8 cellular contexts compared by ENCODE assay signal in genomic region chr15:89750560-89751542, GRCh38. TPM values are rescaled to one million over a fixed set of nuclear protein-coding genes. Genes with fewer than 3 reads are reported as not detected.
DNase-seq lines count a peak whose midpoint lies in the region; ATAC-seq and TF ChIP-seq lines count a peak whose summit lies in the region.

A gene with protein sequence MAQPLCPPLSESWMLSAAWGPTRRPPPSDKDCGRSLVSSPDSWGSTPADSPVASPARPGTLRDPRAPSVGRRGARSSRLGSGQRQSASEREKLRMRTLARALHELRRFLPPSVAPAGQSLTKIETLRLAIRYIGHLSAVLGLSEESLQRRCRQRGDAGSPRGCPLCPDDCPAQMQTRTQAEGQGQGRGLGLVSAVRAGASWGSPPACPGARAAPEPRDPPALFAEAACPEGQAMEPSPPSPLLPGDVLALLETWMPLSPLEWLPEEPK (minus strand): TSS chr15:89751249. CDS start chr15:89751231, 18 bp downstream.

- H3K4me1 Mint-ChIP-seq in T-helper 17 cell: peaks cover 6% of the 10 kb centered on the region

- 2 to 3% methylated on average over 89 to 114 of the region's 114 CpGs for WGBS in aorta, 2 donors

- no peaks in the 10 kb centered on the region for H3K36me3 ChIP-seq in ascending aorta
- H3K36me3 ChIP-seq in aorta (ENCODE audit: control insufficient read depth in 1 of 2, insufficient read depth in 2 of 2, low read length in 1 of 2): no peaks in the 10 kb centered on the region

- no peak within 1 kb of the TSS for H3K27ac Mint-ChIP-seq in T-helper 17 cell

- H3K4me3 ChIP-seq in ascending aorta (peak within 1 kb of the TSS; percentile 77 to 78), aorta (ENCODE audit: low read length in 2 of 2) (peak within 1 kb of the TSS; percentile 27 to 64)

- DNase-seq in NCI-H1694 treated with DMSO at 0.1 percent for 48 hours (lab: John Stamatoyannopoulos, UW) (peak; percentile 62), T-helper 17 cell (peak; percentile 77 to 82 (median 78)), ascending aorta (ENCODE audit: low spot score in 2 of 2) (peak; percentile 25 to 95), hepatic stellate cell (ENCODE audit: low spot score) (peak; percentile 95), renal cortical epithelial cell (ENCODE audit: low read depth) (peak; percentile 67), aorta (peak; percentile 94 to 98)

- no peaks in the 10 kb centered on the region for H3K9me3 ChIP-seq in T-helper 17 cell (ENCODE audit: control insufficient read depth, low read length, poor library complexity, severe bottlenecking)
- H3K9me3 ChIP-seq in ascending aorta: no peaks in the 10 kb centered on the region
- H3K9me3 ChIP-seq in aorta (ENCODE audit: control insufficient read depth, low read length): no peaks in the 10 kb centered on the region

- H3K27ac ChIP-seq in ascending aorta (no peak within 1 kb of the TSS), aorta (ENCODE audit: low read depth in 1 of 2, low read length in 2 of 2) (no peak within 1 kb of the TSS)

- peak; percentile 88 to 94 (median 90) for TF ChIP-seq CTCF in ascending aorta (IDR thresholded peaks at IDR 0.05)

- no peaks in the 10 kb centered on the region for H3K36me3 Mint-ChIP-seq in T-helper 17 cell (ENCODE audit: low read depth)

- intact Hi-C loops in ascending aorta (cut with DNase I) (loop anchor here (2.0 kb wide), 1 partner anchor 104 kb away; no protein-coding TSS in a partner anchor), aorta (cut with DNase I) (loop anchor here (5.0 kb wide), 2 partner anchors 86 to 104 kb away; no protein-coding TSS in a partner anchor)

- H3K27me3 Mint-ChIP-seq in T-helper 17 cell: peaks cover 28% of the 10 kb centered on the region

- H3K4me1 ChIP-seq in ascending aorta: peaks cover 6 to 16% of the 10 kb centered on the region in 2 donors
- no peaks in the 10 kb centered on the region for H3K4me1 ChIP-seq in aorta (ENCODE audit: control insufficient read depth in 1 of 2, insufficient read depth in 2 of 2, low read length in 2 of 2)

- H3K4me3 Mint-ChIP-seq in T-helper 17 cell: peak within 1 kb of the TSS; percentile 85

- no peaks in the 10 kb centered on the region for H3K27me3 ChIP-seq in ascending aorta
- H3K27me3 ChIP-seq in aorta (ENCODE audit: control insufficient read depth in 1 of 2, insufficient read depth in 2 of 2, low read length in 1 of 2): no peaks in the 10 kb centered on the region

- ATAC-seq in GM18502 (IDR thresholded peaks at IDR 0.05; ENCODE audit: poor library complexity, unreplicated experiment) (peak; percentile 92), HG02943 (IDR thresholded peaks at IDR 0.05; ENCODE audit: low read depth, unreplicated experiment) (peak; percentile 84), T-helper 17 cell (peak; percentile 96), aorta (ENCODE audit: low FRiP score) (peak; percentile 94)

RNA-seq across cellular contexts. Expression of the gene that starts here (rescaled TPM):
- total RNA-seq in T-helper 17 cell: not detected
- total RNA-seq in ascending aorta: 0.85 TPM
- total RNA-seq in renal cortical epithelial cell: 0.45 and 0.69 TPM in 2 replicates
- 1 to 10 TPM in 1 of 2 donors, under 1 TPM in 1; 0.63 to 1.2 TPM for total RNA-seq in aorta
- polyA plus RNA-seq in aorta: under 1 TPM in 1 of 2 donors, not detected in 1; 0.49 TPM

Comparison
In these comparisons a context has a peak if more than half of its experiments do, and no peak if none do; other contexts are left out.
1. Peak in DNase-seq and ATAC-seq in T-helper 17 cell; RNA of the gene not detected or under 1 TPM.
2. Peak in DNase-seq and H3K4me3 ChIP-seq in ascending aorta; RNA of the gene not detected or under 1 TPM.
3. Peak in DNase-seq in renal cortical epithelial cell; RNA of the gene not detected or under 1 TPM.